ENCODE assay signal across 11 cellular contexts in genomic region chr12:114764516-114764915, GRCh38.
"Had no signal": no experiment of that assay in that cellular context is flagged by ENCODE, and none has a peak within 500 bp of the region (broad histone marks: within the 10 kb centered on the region; RNA-seq: fewer than 3 reads in every experiment).

No MANE protein-coding gene starts in this region.

- H3K36me3 ChIP-seq: transverse colon had no signal

- ATAC-seq: right cardiac atrium; stimulated activated memory B cell treated with anti-CD40 and anti-IgM and Interleukin-4, amounts not matched to agents 10 μg/mL and 1 μg/mL and 100 μg/mL, for 72 hours had no signal

- H3K4me3 Mint-ChIP-seq: activated B cell treated with CpG ODN at 0.5 μM for 24 hours; activated CD4-positive, alpha-beta T cell treated with anti-CD3 and anti-CD28 coated beads, Interleukin-2, amount 10 ng/mL, durations not matched to agents 7 days and 5 days; activated naive CD4-positive, alpha-beta T cell treated with anti-CD3 and anti-CD28 coated beads for 36 hours; stimulated activated memory B cell treated with anti-CD40 and anti-IgM and Interleukin-4, amounts not matched to agents 10 μg/mL and 1 μg/mL and 100 μg/mL, for 72 hours had no signal

- H3K4me1 ChIP-seq: transverse colon had no signal

- H3K27me3 Mint-ChIP-seq: activated CD4-positive, alpha-beta T cell treated with anti-CD3 and anti-CD28 coated beads, Interleukin-2, amount 10 ng/mL, durations not matched to agents 7 days and 5 days; stimulated activated memory B cell treated with anti-CD40 and anti-IgM and Interleukin-4, amounts not matched to agents 10 μg/mL and 1 μg/mL and 100 μg/mL, for 72 hours had no signal

- H3K9me3 ChIP-seq: transverse colon had no signal

- H3K27me3 ChIP-seq: transverse colon had no signal

- H3K36me3 Mint-ChIP-seq: stimulated activated memory B cell treated with anti-CD40 and anti-IgM and Interleukin-4, amounts not matched to agents 10 μg/mL and 1 μg/mL and 100 μg/mL, for 72 hours had no signal

- H3K27ac ChIP-seq: transverse colon had no signal

- DNase-seq: activated B cell treated with CpG ODN at 0.5 μM for 24 hours; activated CD4-positive, alpha-beta T cell treated with anti-CD3 and anti-CD28 coated beads, Interleukin-2, amount 10 ng/mL, durations not matched to agents 7 days and 5 days; activated CD8-positive, alpha-beta memory T cell treated with anti-CD3 and anti-CD28 coated beads for 24 hours; activated naive CD4-positive, alpha-beta T cell treated with anti-CD3 and anti-CD28 coated beads for 36 hours; hypothalamus; midbrain; nucleus accumbens; right cardiac atrium; T-helper 2 cell; transverse colon had no signal

- H3K4me3 ChIP-seq: transverse colon had no signal

- H3K4me1 Mint-ChIP-seq: activated B cell treated with CpG ODN at 0.5 μM for 24 hours; activated CD4-positive, alpha-beta T cell treated with anti-CD3 and anti-CD28 coated beads, Interleukin-2, amount 10 ng/mL, durations not matched to agents 7 days and 5 days; stimulated activated memory B cell treated with anti-CD40 and anti-IgM and Interleukin-4, amounts not matched to agents 10 μg/mL and 1 μg/mL and 100 μg/mL, for 72 hours had no signal

- H3K27ac Mint-ChIP-seq: activated B cell treated with CpG ODN at 0.5 μM for 24 hours; activated CD4-positive, alpha-beta T cell treated with anti-CD3 and anti-CD28 coated beads, Interleukin-2, amount 10 ng/mL, durations not matched to agents 7 days and 5 days; activated naive CD4-positive, alpha-beta T cell treated with anti-CD3 and anti-CD28 coated beads for 36 hours; stimulated activated memory B cell treated with anti-CD40 and anti-IgM and Interleukin-4, amounts not matched to agents 10 μg/mL and 1 μg/mL and 100 μg/mL, for 72 hours had no signal

- H3K9me3 Mint-ChIP-seq: activated B cell treated with CpG ODN at 0.5 μM for 24 hours; activated CD4-positive, alpha-beta T cell treated with anti-CD3 and anti-CD28 coated beads, Interleukin-2, amount 10 ng/mL, durations not matched to agents 7 days and 5 days; activated naive CD4-positive, alpha-beta T cell treated with anti-CD3 and anti-CD28 coated beads for 36 hours; stimulated activated memory B cell treated with anti-CD40 and anti-IgM and Interleukin-4, amounts not matched to agents 10 μg/mL and 1 μg/mL and 100 μg/mL, for 72 hours had no signal
